In the genomic region with DNA sequence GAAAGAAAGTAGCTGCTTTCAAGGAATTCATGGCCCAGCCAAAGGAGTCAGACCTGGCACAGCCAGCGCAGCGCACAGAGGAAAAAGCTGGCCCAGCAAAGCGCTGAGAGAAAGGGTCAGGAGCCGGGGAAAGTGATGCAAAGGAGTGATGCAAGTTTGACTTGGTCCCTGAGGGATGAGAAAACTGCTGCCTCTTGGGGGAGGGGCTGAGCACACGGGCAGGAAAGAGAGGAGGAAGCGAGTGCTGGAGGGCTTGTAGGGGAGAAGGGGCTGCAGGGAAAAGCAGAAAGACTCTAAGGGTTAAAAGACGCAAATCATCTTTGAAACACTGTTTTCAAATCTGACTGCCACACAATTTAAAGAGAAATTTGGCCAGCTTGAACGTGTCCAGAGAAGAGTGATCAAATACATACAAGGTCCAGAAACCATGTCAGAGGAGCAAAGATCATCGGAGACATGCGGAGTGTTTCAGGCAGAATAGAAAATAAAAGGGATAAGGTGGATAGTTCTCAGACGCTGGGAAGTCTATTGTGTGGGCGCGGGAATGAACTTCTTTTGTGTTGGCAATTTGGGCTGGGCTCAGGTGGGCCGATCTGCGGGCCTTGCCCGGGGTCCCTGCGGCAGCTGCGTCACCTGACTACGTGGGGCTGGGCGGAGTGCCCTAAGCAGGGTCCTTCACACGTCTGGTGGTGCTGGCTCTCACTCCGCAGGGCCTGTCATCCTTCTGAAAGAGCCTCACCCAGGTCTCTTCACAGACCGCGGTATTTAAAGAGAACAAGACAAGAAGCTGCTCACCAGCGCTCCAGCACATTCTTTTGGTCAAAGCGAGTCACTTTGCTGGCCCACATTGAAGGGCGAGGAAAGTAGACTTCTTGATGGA, we compare ENCODE assay signal across 9 cellular contexts. TPM values are rescaled to one million over a fixed set of nuclear protein-coding genes. Genes with fewer than 3 reads are reported as not detected.
DNase-seq lines count a peak whose midpoint lies in the region; ATAC-seq and TF ChIP-seq lines count a peak whose summit lies in the region.
"Had no signal": no experiment of that assay in that cellular context is flagged by ENCODE, and none has a peak within 500 bp of the region (broad histone marks: within the 10 kb centered on the region; RNA-seq: fewer than 3 reads in every experiment).

No MANE protein-coding gene starts in this region.

- 46% methylated on average over 27 of the region's 27 CpGs for WGBS in prostate gland

- intact Hi-C loops in prostate gland (cut with DNase I) = no loop called here

- H3K36me3 ChIP-seq in ES-I3 (ENCODE audit: insufficient read depth, low read length) (no peaks in the 10 kb centered on the region), prostate gland (peaks cover 0 to 2% of the 10 kb centered on the region in 2 donors)
- peaks cover 15% of the 10 kb centered on the region for H3K36me3 ChIP-seq in effector memory CD4-positive, alpha-beta T cell (ENCODE audit: control insufficient read depth, insufficient read depth, low read length)

- no peak overlapping the region for H3K27ac ChIP-seq in effector memory CD4-positive, alpha-beta T cell (ENCODE audit: insufficient read depth, low read length, poor library complexity, severe bottlenecking)
- H3K27ac ChIP-seq in prostate gland = no peak overlapping the region
- H3K27ac ChIP-seq: SK-N-MC had no signal

- no peaks in the 10 kb centered on the region for H3K27me3 ChIP-seq in effector memory CD4-positive, alpha-beta T cell (replicated peaks; ENCODE audit: control insufficient read depth, insufficient read depth, low read length, poor library complexity, severe bottlenecking)
- no peaks in the 10 kb centered on the region for H3K27me3 ChIP-seq in prostate gland (replicated peaks; ENCODE audit: insufficient read depth)

- no peak for ATAC-seq in GM21723 (IDR thresholded peaks at IDR 0.05; ENCODE audit: unreplicated experiment)
- no peak for ATAC-seq in GM19395 (IDR thresholded peaks at IDR 0.05; ENCODE audit: unreplicated experiment)

- H3K4me3 ChIP-seq in effector memory CD4-positive, alpha-beta T cell (ENCODE audit: insufficient read depth, low read depth, low read length, poor library complexity, severe bottlenecking) = no peak overlapping the region
- H3K4me3 ChIP-seq in prostate gland = no peak overlapping the region
- H3K4me3 ChIP-seq: SK-N-MC had no signal

- peak overlapping the region; percentile 63 for H3K9ac ChIP-seq in ES-I3 (ENCODE audit: low read depth, low read length)

- peaks cover 13% of the 10 kb centered on the region for H3K4me1 ChIP-seq in ES-I3 (ENCODE audit: insufficient read depth, low read length)
- H3K4me1 ChIP-seq in effector memory CD4-positive, alpha-beta T cell (ENCODE audit: control insufficient read depth, insufficient read depth, low read length, poor library complexity, severe bottlenecking) = no peaks in the 10 kb centered on the region
- peaks cover 4% of the 10 kb centered on the region for H3K4me1 ChIP-seq in prostate gland (replicated peaks)

- no peak for TF ChIP-seq POLR2A in prostate gland (IDR thresholded peaks at IDR 0.05)

- TF ChIP-seq CTCF in prostate gland (IDR thresholded peaks at IDR 0.05) = no peak

- peak; percentile 65 for DNase-seq in amniotic epithelial cell (ENCODE audit: low read depth)
- DNase-seq in iPS DF 19.7 (ENCODE audit: low read depth, low spot score) = peak; percentile 81
- DNase-seq in retina = peak; percentile 70
- no peak for DNase-seq in effector memory CD4-positive, alpha-beta T cell
- no peak for DNase-seq in prostate gland (ENCODE audit: low spot score)

- H3K9me3 ChIP-seq in ES-I3 (ENCODE audit: control insufficient read depth, insufficient read depth, low read length) (no peaks in the 10 kb centered on the region), prostate gland (no peaks in the 10 kb centered on the region)
- no peaks in the 10 kb centered on the region for H3K9me3 ChIP-seq in effector memory CD4-positive, alpha-beta T cell (ENCODE audit: control insufficient read depth, low read length)

RNA-seq across cellular contexts. Expression of gene N4BP2L1, which starts 18.1 kb away (rescaled TPM):
- total RNA-seq in prostate gland = 10 to 100 TPM; 20.9 to 22.7 TPM

Comparison
In these comparisons a context has a peak if more than half of its experiments do, and no peak if none do; other contexts are left out.
1. DNase-seq: peak in amniotic epithelial cell (single experiment), iPS DF 19.7 (single experiment) and retina (single experiment); none in effector memory CD4-positive, alpha-beta T cell (0 of 3) and prostate gland (single experiment).